Comparison of ENCODE assay signal across 1 cellular context in genomic region chr7:16804674-16805439, GRCh38.
TF ChIP-seq lines count a peak whose summit lies in the region.

Gene AGR2, minus strand, starts transcription at chr7:16804999. Its CDS starts 3,203 bp downstream, at chr7:16801796.

TF ChIP-seq in GM23338, 12 proteins besides CTCF, POLR2A, EP300 and RAD21 (continued from another document):
- no peak for TF ChIP-seq JUNB (IDR thresholded peaks at IDR 0.05; ENCODE audit: unreplicated experiment)
- TF ChIP-seq STAT1 (IDR thresholded peaks at IDR 0.05; ENCODE audit: unreplicated experiment): no peak
- TF ChIP-seq ETS1 (IDR thresholded peaks at IDR 0.05): no peak
- TF ChIP-seq EZH2phosphoT487 (IDR thresholded peaks at IDR 0.05; ENCODE audit: unreplicated experiment): no peak
- no peak for TF ChIP-seq ZNF331 (CRISPR knock-in tag; IDR thresholded peaks at IDR 0.05; ENCODE audit: low read depth)
- TF ChIP-seq REST (IDR thresholded peaks at IDR 0.05; ENCODE audit: unreplicated experiment): no peak
- TF ChIP-seq NANOG (IDR thresholded peaks at IDR 0.05; ENCODE audit: borderline replicate concordance): no peak
- TF ChIP-seq ZNF114 (CRISPR knock-in tag; IDR thresholded peaks at IDR 0.05): no peak
TF ChIP-seq in GM23338: peak in this region for 0.
